In genomic region chr1:89311757-89312156, GRCh38 we compare ENCODE assay signal across 10 cellular contexts. TPM values are rescaled to one million over a fixed set of nuclear protein-coding genes. Genes with fewer than 3 reads are reported as not detected.
DNase-seq lines count a peak whose midpoint lies in the region; ATAC-seq, FAIRE-seq and TF ChIP-seq lines count a peak whose summit lies in the region.
"Had no signal": no experiment of that assay in that cellular context is flagged by ENCODE, and none has a peak within 500 bp of the region (broad histone marks: within the 10 kb centered on the region; RNA-seq: fewer than 3 reads in every experiment).

No MANE protein-coding gene starts in this region.

- H3K27ac ChIP-seq in mammary epithelial cell (ENCODE audit: insufficient read depth, low read depth, low read length): no peak overlapping the region
- H3K27ac ChIP-seq in ovary: peak overlapping the region in 1 of 2 donors; percentile 55

- H3K4me1 ChIP-seq in mammary epithelial cell (ENCODE audit: insufficient read depth, low read length): peaks cover 20% of the 10 kb centered on the region
- H3K4me1 ChIP-seq in ovary (ENCODE audit: insufficient read depth): peaks cover 7% of the 10 kb centered on the region

- no peak for ATAC-seq in naive thymus-derived CD8-positive, alpha-beta T cell

- H3K27me3 ChIP-seq in mammary epithelial cell (ENCODE audit: insufficient read depth, low read length) (no peaks in the 10 kb centered on the region), ovary (no peaks in the 10 kb centered on the region)

- H3K27ac Mint-ChIP-seq in naive thymus-derived CD8-positive, alpha-beta T cell: peak overlapping the region in 9 of 10 donors; percentile 0 to 88 (median 52)

- no TSS peak for BruUV-seq in mammary epithelial cell (replicated peaks; lab: Mats Ljungman, UMichigan)

- peak overlapping the region in 6 of 10 donors; percentile 22 to 49 (median 32) for H3K4me3 Mint-ChIP-seq in naive thymus-derived CD8-positive, alpha-beta T cell

- peaks cover 0 to 19% (median 0%) of the 10 kb centered on the region in 3 donors for H3K36me3 Mint-ChIP-seq in naive thymus-derived CD8-positive, alpha-beta T cell

- no peak overlapping the region for H3K9ac ChIP-seq in mammary epithelial cell (ENCODE audit: insufficient read depth, low read length)

- FAIRE-seq in GM18507 (lab: Jason Lieb, UNC) (peak; percentile 75), D721Med (lab: Jason Lieb, UNC) (no peak)
- FAIRE-seq: RCC 7860 had no signal

- CTCF ChIA-PET in mammary epithelial cell (lab: Charles Lee; ENCODE audit: low non-redundant PET): no interaction called here

- H3K36me3 ChIP-seq in mammary epithelial cell (ENCODE audit: insufficient read depth, low read length): no peaks in the 10 kb centered on the region
- H3K36me3 ChIP-seq in ovary: no peaks in the 10 kb centered on the region

- H3K4me2 ChIP-seq in mammary epithelial cell (ENCODE audit: insufficient read depth, low read depth, low read length): no peak overlapping the region

- H3K4me3 ChIP-seq in mammary epithelial cell (replicated peaks in 1 of 3; ENCODE audit: insufficient read depth in 1 of 3, low read depth in 2 of 3, low read length in 3 of 3) (no peak overlapping the region), ovary (no peak overlapping the region)

- peak overlapping the region; percentile 33 for H2AFZ ChIP-seq in mammary epithelial cell (ENCODE audit: low read depth, low read length)

- intact Hi-C loops in mammary epithelial cell (cut with micrococcal nuclease): no loop called here
- intact Hi-C loops in ovary (cut with DNase I): no loop called here

- dilution Hi-C loops in mammary epithelial cell (cut with HindIII; ENCODE audit: low sequenced_read_pairs): no loop called here

- H3K9me3 Mint-ChIP-seq in naive thymus-derived CD8-positive, alpha-beta T cell: peaks cover 0 to 33% (median 12%) of the 10 kb centered on the region in 9 donors

- TF ChIP-seq POLR2A in ovary (IDR thresholded peaks at IDR 0.05): no peak

- H3K9me3 ChIP-seq in mammary epithelial cell (replicated peaks; ENCODE audit: insufficient read depth, low read length) (no peaks in the 10 kb centered on the region), ovary (peaks cover 0 to 2% of the 10 kb centered on the region in 2 donors)

- H3K4me1 Mint-ChIP-seq in naive thymus-derived CD8-positive, alpha-beta T cell: peaks cover 15 to 48% (median 35%) of the 10 kb centered on the region in 4 donors

- H3K79me2 ChIP-seq in mammary epithelial cell (ENCODE audit: insufficient read depth, low read length): no peaks in the 10 kb centered on the region

- in situ Hi-C loops in mammary epithelial cell (cut with MboI; ENCODE audit: low sequenced_read_pairs in 2 of 2): no loop called here

- no peak for TF ChIP-seq EP300 in ovary (IDR thresholded peaks at IDR 0.05)

- POLR2A ChIA-PET in naive thymus-derived CD8-positive, alpha-beta T cell (lab: Charles Lee): interaction anchor here (1.0 to 1.7 kb wide), 3 partner anchors 12 to 113 kb away, joined by 3 to 6 read pairs (median 4); partner anchors contain the start of gene GBP4

- no peaks in the 10 kb centered on the region for H3K27me3 Mint-ChIP-seq in naive thymus-derived CD8-positive, alpha-beta T cell

- H4K20me1 ChIP-seq in mammary epithelial cell (ENCODE audit: insufficient read depth, low read length): no peaks in the 10 kb centered on the region

- 19% methylated on average over 4 of the region's 4 CpGs for WGBS in mammary epithelial cell (ENCODE audit: low coverage, missing lambda C conversion rate)
- WGBS in ovary, 3 donors: 71 to 76% (median 74%) methylated on average over 4 of the region's 4 CpGs

- no peak for DNase-seq in GM18507 (ENCODE audit: extremely low spot score, insufficient read length, low read depth)
- peak; percentile 1 for DNase-seq in HK-2 (ENCODE audit: unreplicated experiment)
- peak; percentile 38 for DNase-seq in mammary epithelial cell
- peak in 1 of 10 donors; percentile 2 for DNase-seq in naive thymus-derived CD8-positive, alpha-beta T cell
- no peak for DNase-seq in hepatic stellate cell (ENCODE audit: low spot score)
- DNase-seq in D721Med (ENCODE audit: insufficient read length, low spot score): no peak
- no peak for DNase-seq in ovary
- DNase-seq in NCI-H1105 treated with DMSO at 0.1 percent for 48 hours (lab: John Stamatoyannopoulos, UW): no peak
- DNase-seq: GOT3 had no signal

- no peak for TF ChIP-seq CTCF in mammary epithelial cell (conservative IDR thresholded peaks at IDR 0.05 in 1 of 2, IDR thresholded peaks at IDR 0.05 in 1 of 2; ENCODE audit: extremely low read depth in 1 of 2, insufficient read depth in 1 of 2, low read depth in 1 of 2, low read length in 2 of 2)
- no peak for TF ChIP-seq CTCF in D721Med (IDR thresholded peaks at IDR 0.05; ENCODE audit: insufficient read depth, missing control alignments)
- TF ChIP-seq CTCF in ovary (IDR thresholded peaks at IDR 0.05): no peak

RNA-seq across cellular contexts. Expression of gene GBP5, which starts 39.1 kb away (rescaled TPM):
- total RNA-seq in mammary epithelial cell (not detected), ovary (1 to 10 TPM; 1.0 to 3.2 (median 1.4) TPM)
- polyA plus RNA-seq in mammary epithelial cell (not detected), ovary (1 to 10 TPM in 1 of 2 donors, under 1 TPM in 1; 0.77 to 8.6 TPM)
- polyA minus RNA-seq in mammary epithelial cell: not detected
- 10 to 100 TPM; 19.9 to 22.2 TPM for total RNA-seq in naive thymus-derived CD8-positive, alpha-beta T cell
- polyA plus RNA-seq in naive thymus-derived CD8-positive, alpha-beta T cell: 10 to 100 TPM; 24.6 to 51.9 (median 48.7) TPM

RNA-seq across cellular contexts. Expression of gene GBP6, which starts 52.1 kb away (rescaled TPM):
- total RNA-seq in mammary epithelial cell (1 to 10 TPM; 3.7 to 7.0 TPM), ovary (under 1 TPM in 6 of 7 donors, not detected in 1; 0.18 to 0.77 (median 0.34) TPM)
- polyA plus RNA-seq in mammary epithelial cell (4.6 TPM), ovary (under 1 TPM; 0.18 to 0.50 TPM)
- polyA minus RNA-seq in mammary epithelial cell: 9.5 TPM
- total RNA-seq in naive thymus-derived CD8-positive, alpha-beta T cell: under 1 TPM; 0.10 to 0.19 TPM
- under 1 TPM in 2 of 3 donors, not detected in 1; 0.18 to 0.27 TPM for polyA plus RNA-seq in naive thymus-derived CD8-positive, alpha-beta T cell

Comparison
In these comparisons a context has a peak if more than half of its experiments do, and no peak if none do; other contexts are left out.
1. DNase-seq: peak in HK-2 (single experiment) and mammary epithelial cell (single experiment); none in GM18507 (single experiment), hepatic stellate cell (single experiment), D721Med (single experiment), ovary (0 of 5) and NCI-H1105 treated with DMSO at 0.1 percent for 48 hours (single experiment).
2. RNA of gene GBP5, which starts 39.1 kb away (total RNA-seq): 19.9 to 22.2 TPM in naive thymus-derived CD8-positive, alpha-beta T cell; 1.0 to 3.2 TPM in ovary and not detected in mammary epithelial cell; every median in the first group is over 4 times any median in the second.